17 cellular contexts compared by ENCODE assay signal in genomic region chr2:9291866-9292265, GRCh38.
"Had no signal": no experiment of that assay in that cellular context is flagged by ENCODE, and none has a peak within 500 bp of the region (broad histone marks: within the 10 kb centered on the region; RNA-seq: fewer than 3 reads in every experiment).

No MANE protein-coding gene starts in this region.

- DNase-seq: effector memory CD8-positive, alpha-beta T cell; esophagus squamous epithelium; foreskin fibroblast; glutamatergic neuron; left lung; lower lobe of right lung; midbrain; naive B cell; sigmoid colon; stimulated activated CD4-positive, alpha-beta T cell treated with anti-CD3 and anti-CD28 coated beads, Interleukin-2, amount 100 ng/mL, for 48 hours; stimulated activated naive CD4-positive, alpha-beta T cell treated with Interleukin-2 at 50 U/mL for 16 hours had no signal

- H3K27ac Mint-ChIP-seq: effector memory CD8-positive, alpha-beta T cell; memory B cell; naive B cell; nephron; type B pancreatic cell had no signal

- H3K27me3 ChIP-seq: esophagus squamous epithelium, gastroesophageal sphincter, left lung, neutrophil, sigmoid colon had no signal

- H3K4me3 ChIP-seq: esophagus squamous epithelium, gastroesophageal sphincter, left lung, lower lobe of right lung, sigmoid colon, smooth muscle cell had no signal

- H3K4me1 ChIP-seq: left lung, lower lobe of right lung had no signal

- H3K27ac ChIP-seq: esophagus squamous epithelium, gastroesophageal sphincter, left lung, lower lobe of right lung, neutrophil, sigmoid colon had no signal

- H3K4me2 ChIP-seq: smooth muscle cell had no signal

- H3K36me3 ChIP-seq: esophagus squamous epithelium, left lung, lower lobe of right lung, neutrophil, sigmoid colon had no signal

- H3K4me1 Mint-ChIP-seq: memory B cell, naive B cell had no signal

- H3K4me3 Mint-ChIP-seq: effector memory CD8-positive, alpha-beta T cell; memory B cell; naive B cell; nephron; type B pancreatic cell had no signal

- ATAC-seq: effector memory CD8-positive, alpha-beta T cell; gastroesophageal sphincter; left lung; lower lobe of right lung had no signal

- H3K36me3 Mint-ChIP-seq: memory B cell, naive B cell had no signal

- H3K9me3 Mint-ChIP-seq: effector memory CD8-positive, alpha-beta T cell; memory B cell; naive B cell; nephron had no signal

- H3K27me3 Mint-ChIP-seq: type B pancreatic cell had no signal

- H3K9me3 ChIP-seq: esophagus squamous epithelium, gastroesophageal sphincter, left lung, lower lobe of right lung, neutrophil, sigmoid colon had no signal
